In genomic region chr5:172778223-172778814, GRCh38 we compare ENCODE assay signal across 8 cellular contexts. TPM values are rescaled to one million over a fixed set of nuclear protein-coding genes. Genes with fewer than 3 reads are reported as not detected.
DNase-seq lines count a peak whose midpoint lies in the region; ATAC-seq and TF ChIP-seq lines count a peak whose summit lies in the region.

No MANE protein-coding gene starts in this region.

- DNase-seq in NCI-H2171 treated with DMSO at 0.1 percent for 48 hours (lab: John Stamatoyannopoulos, UW) (peak; percentile 19), NCI-H2171 (lab: John Stamatoyannopoulos, UW) (no peak), right atrium auricular region (ENCODE audit: low spot score) (no peak), NCI-H2029 (lab: John Stamatoyannopoulos, UW) (no peak), KG1 (lab: John Stamatoyannopoulos, UW) (no peak)

- H3K27me3 ChIP-seq in right atrium auricular region, result no peaks in the 10 kb centered on the region
- no peaks in the 10 kb centered on the region for H3K27me3 ChIP-seq in stomach smooth muscle (ENCODE audit: control insufficient read depth in 1 of 2, insufficient read depth in 2 of 2, low read length in 2 of 2)

- H3K9ac ChIP-seq in stomach smooth muscle (ENCODE audit: low read length in 2 of 2), result peak overlapping the region in 1 of 2 donors; percentile 31

- H3K36me3 ChIP-seq in right atrium auricular region (no peaks in the 10 kb centered on the region), stomach smooth muscle (ENCODE audit: control insufficient read depth in 2 of 2, insufficient read depth in 2 of 2, low read length in 2 of 2) (no peaks in the 10 kb centered on the region)

- H3K9me3 ChIP-seq in right atrium auricular region (no peaks in the 10 kb centered on the region), stomach smooth muscle (ENCODE audit: control insufficient read depth in 2 of 2, low read length in 2 of 2) (no peaks in the 10 kb centered on the region)

- no peak for ATAC-seq in HG03521 (IDR thresholded peaks at IDR 0.05; ENCODE audit: unreplicated experiment)

- H3K4me3 ChIP-seq in WI38 (ENCODE audit: low read depth, low read length), result peak overlapping the region; percentile 29
- no peak overlapping the region for H3K4me3 ChIP-seq in right atrium auricular region
- H3K4me3 ChIP-seq in stomach smooth muscle (ENCODE audit: low read length in 2 of 2), result no peak overlapping the region

- peaks cover 0 to 49% of the 10 kb centered on the region in 2 donors for H3K4me1 ChIP-seq in right atrium auricular region
- H3K4me1 ChIP-seq in stomach smooth muscle (ENCODE audit: control insufficient read depth, insufficient read depth, low read length), result peaks cover 15% of the 10 kb centered on the region

- TF ChIP-seq CTCF in WI38 (IDR thresholded peaks at IDR 0.05; ENCODE audit: low read depth, low read length), result no peak
- TF ChIP-seq CTCF in right atrium auricular region (IDR thresholded peaks at IDR 0.05), result no peak

- H3K27ac ChIP-seq in right atrium auricular region (peak overlapping the region; percentile 71 to 77), stomach smooth muscle (ENCODE audit: low read length) (peak overlapping the region; percentile 55)

RNA-seq across cellular contexts. Expression of gene DUSP1, which starts 7.3 kb away (rescaled TPM):
- total RNA-seq in right atrium auricular region, result 100 to 1,000 TPM; 804 to 819 TPM

RNA-seq across cellular contexts. Expression of gene ERGIC1, which starts 55.7 kb away (rescaled TPM):
- 100 to 1,000 TPM in 1 of 2 donors, 10 to 100 TPM in 1; 70.7 to 113 TPM for total RNA-seq in right atrium auricular region
